Comparison of ENCODE assay signal across 15 cellular contexts in the genomic region with DNA sequence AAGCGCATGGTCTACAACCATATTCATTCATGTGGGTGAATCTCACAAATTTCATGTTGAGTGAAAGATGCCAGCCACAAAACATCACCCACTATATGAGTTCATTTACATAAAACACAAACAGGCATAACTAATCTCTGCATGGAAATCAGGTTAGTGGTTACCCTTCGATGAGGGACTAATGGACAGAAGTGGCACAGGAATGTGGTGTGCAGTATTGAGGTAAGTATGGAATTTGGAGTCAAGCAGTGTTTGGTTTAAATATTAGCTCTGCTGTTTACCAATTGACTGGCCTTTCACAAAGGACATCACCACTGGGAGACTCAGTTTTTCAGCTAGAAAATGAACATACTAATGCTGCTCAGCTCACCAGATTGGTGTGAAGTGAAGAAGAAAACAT. TPM values are rescaled to one million over a fixed set of nuclear protein-coding genes. Genes with fewer than 3 reads are reported as not detected.
DNase-seq lines count a peak whose midpoint lies in the region; FAIRE-seq lines count a peak whose summit lies in the region.
"Had no signal": no experiment of that assay in that cellular context is flagged by ENCODE, and none has a peak within 500 bp of the region (broad histone marks: within the 10 kb centered on the region; RNA-seq: fewer than 3 reads in every experiment).

No MANE protein-coding gene starts in this region.

- FAIRE-seq in urothelium cell line (lab: Jason Lieb, UNC) = no peak
- FAIRE-seq: H54 had no signal

- DNase-seq in Caki2 (ENCODE audit: low read depth) = peak; percentile 75
- DNase-seq in astrocyte of the hippocampus (ENCODE audit: low read depth, low spot score) = peak; percentile 59
- DNase-seq in kidney tubule cell (ENCODE audit: low spot score) = peak; percentile 94
- DNase-seq in renal cortical epithelial cell (ENCODE audit: low read depth) = peak; percentile 98
- no peak for DNase-seq in urothelium cell line (ENCODE audit: low spot score)
- DNase-seq in CD1c-positive myeloid dendritic cell (ENCODE audit: extremely low spot score) = no peak
- no peak for DNase-seq in GOT3 (lab: John Stamatoyannopoulos, UW)
- DNase-seq: MV-4-11, NCI-H1417 treated with DMSO at 0.1 percent for 48 hours, NCI-H2081, NCI-H524 had no signal

- in situ Hi-C loops in Caki2 (cut with HindIII; ENCODE audit: low pct_unique_long_range_greater_than_20kb, low sequenced_read_pairs) = no loop called here

RNA-seq across cellular contexts. Expression of a gene that starts 24.2 kb away (rescaled TPM):
- total RNA-seq in Caki2 (2014; rRNA removed; shearing (Covaris generic); ENCODE audit: low replicate concordance) = not detected in 2 replicates
- 0.17 and 1.3 TPM in 2 replicates for total RNA-seq in renal cortical epithelial cell
- total RNA-seq: A673, RPMI7951, SJSA1 had no signal

RNA-seq across cellular contexts. Expression of a gene that starts 53.5 kb away (rescaled TPM):
- 3.5 and 11.9 TPM in 2 replicates for total RNA-seq in Caki2 (2014; rRNA removed; shearing (Covaris generic); ENCODE audit: low replicate concordance)
- total RNA-seq in renal cortical epithelial cell = 3.5 and 33.0 TPM in 2 replicates
- total RNA-seq: A673 had no signal

Comparison
In these comparisons a context has a peak if more than half of its experiments do, and no peak if none do; other contexts are left out.
1. DNase-seq: peak in Caki2 (single experiment), astrocyte of the hippocampus (single experiment), kidney tubule cell (single experiment) and renal cortical epithelial cell (single experiment); none in urothelium cell line (single experiment), CD1c-positive myeloid dendritic cell (single experiment) and GOT3 (single experiment).